Comparison of ENCODE assay signal across 20 cellular contexts in the genomic region with DNA sequence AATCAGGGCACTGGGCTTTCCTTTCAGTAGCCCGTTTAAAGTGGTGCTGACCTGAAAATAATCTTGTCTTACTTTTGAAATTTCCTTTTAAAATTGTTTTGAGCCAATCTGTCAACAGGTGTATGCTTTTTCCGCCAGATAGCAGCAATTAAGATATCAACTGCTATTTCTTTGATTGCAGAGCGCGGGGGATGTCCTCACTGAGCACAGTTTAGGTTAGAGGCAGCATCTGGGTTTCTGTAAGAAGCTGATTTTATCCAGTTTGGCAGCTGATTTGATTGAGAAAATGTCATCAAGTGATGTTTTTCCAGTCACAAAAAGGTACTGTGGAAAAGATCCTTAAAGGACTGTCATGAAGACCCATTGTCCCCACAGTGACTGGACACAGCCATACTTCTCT.
DNase-seq lines count a peak whose midpoint lies in the region; ATAC-seq and TF ChIP-seq lines count a peak whose summit lies in the region.
"Had no signal": no experiment of that assay in that cellular context is flagged by ENCODE, and none has a peak within 500 bp of the region (broad histone marks: within the 10 kb centered on the region; RNA-seq: fewer than 3 reads in every experiment).

No MANE protein-coding gene starts in this region.

- no peaks in the 10 kb centered on the region for H3K36me3 ChIP-seq in BE2C
- H3K36me3 ChIP-seq: BLaER1 treated with 17β-estradiol and CSF1 and Interleukin-3, amounts not matched to agents 10 nM and 100 nM; HAP-1 had no signal

- H3K27me3 Mint-ChIP-seq in nephron (ENCODE audit: low read depth) (no peaks in the 10 kb centered on the region), chondrocyte (ENCODE audit: low read depth) (no peaks in the 10 kb centered on the region)
- H3K27me3 Mint-ChIP-seq: B cell; CD4-positive, alpha-beta T cell; CD8-positive, alpha-beta memory T cell had no signal

- TF ChIP-seq CTCF in BE2C (IDR thresholded peaks at IDR 0.05; ENCODE audit: low read depth, low read length): no peak
- TF ChIP-seq CTCF in nephron (IDR thresholded peaks at IDR 0.05; ENCODE audit: unreplicated experiment in 3 of 3): no peak
- TF ChIP-seq CTCF in chondrocyte (IDR thresholded peaks at IDR 0.05): no peak

- H3K9me3 ChIP-seq in BE2C: peaks cover 3% of the 10 kb centered on the region

- no peaks in the 10 kb centered on the region for H3K27me3 ChIP-seq in BE2C
- H3K27me3 ChIP-seq: BLaER1 treated with 17β-estradiol and CSF1 and Interleukin-3, amounts not matched to agents 10 nM and 100 nM had no signal

- peaks cover 10% of the 10 kb centered on the region for H3K36me3 Mint-ChIP-seq in nephron (ENCODE audit: low read depth)
- no peaks in the 10 kb centered on the region for H3K36me3 Mint-ChIP-seq in chondrocyte (ENCODE audit: low read depth)
- H3K36me3 Mint-ChIP-seq: CD14-positive monocyte; CD8-positive, alpha-beta memory T cell had no signal

- H3K27ac Mint-ChIP-seq in nephron (peak overlapping the region in 2 of 3 experiments; percentile 88 to 89), chondrocyte (ENCODE audit: unreplicated experiment) (no peak overlapping the region)
- H3K27ac Mint-ChIP-seq: B cell; CD14-positive monocyte; CD4-positive, alpha-beta T cell; CD8-positive, alpha-beta memory T cell; HFFc6 had no signal

- peak; percentile 47 for DNase-seq in NCI-H1105 (lab: John Stamatoyannopoulos, UW)
- DNase-seq in NCI-H1105 treated with DMSO at 0.1 percent for 48 hours (lab: John Stamatoyannopoulos, UW): no peak
- peak; percentile 30 for DNase-seq in BE2C
- DNase-seq in T-helper 1 cell: no peak
- DNase-seq in stimulated activated naive CD8-positive, alpha-beta T cell treated with anti-CD3 and anti-CD28 coated beads, Interleukin-15, Interleukin-2, amounts not matched to agents 100 U/mL and 50 U/mL, for 24 hours: no peak
- DNase-seq in chondrocyte (ENCODE audit: low spot score): no peak
- DNase-seq: CD4-positive, alpha-beta T cell; CD8-positive, alpha-beta memory T cell; DMS 273 treated with DMSO at 0.1 percent for 48 hours; DMS53; DMS79 treated with DMSO at 0.1 percent for 48 hours; GF-D8; GOT3; HFFc6 had no signal

- H3K4me3 ChIP-seq in BE2C (ENCODE audit: low read depth, low read length): no peak overlapping the region
- H3K4me3 ChIP-seq: BLaER1 treated with 17β-estradiol and CSF1 and Interleukin-3, amounts not matched to agents 10 nM and 100 nM; HAP-1 had no signal

- no peak for ATAC-seq in SK-N-SH treated with all-trans-retinoic acid at 6 μM for 48 hours
- no peak for ATAC-seq in stimulated activated naive CD8-positive, alpha-beta T cell treated with anti-CD3 and anti-CD28 coated beads, Interleukin-15, Interleukin-2, amounts not matched to agents 100 U/mL and 50 U/mL, for 24 hours

- H3K4me1 Mint-ChIP-seq in nephron: peaks cover 47% of the 10 kb centered on the region
- H3K4me1 Mint-ChIP-seq in chondrocyte (ENCODE audit: low read depth): no peaks in the 10 kb centered on the region
- H3K4me1 Mint-ChIP-seq: B cell; CD14-positive monocyte; CD8-positive, alpha-beta memory T cell had no signal

- H3K4me3 Mint-ChIP-seq in nephron (no peak overlapping the region), chondrocyte (ENCODE audit: unreplicated experiment) (no peak overlapping the region)
- H3K4me3 Mint-ChIP-seq: B cell; CD14-positive monocyte; CD4-positive, alpha-beta T cell; CD8-positive, alpha-beta memory T cell; HFFc6 had no signal

- H3K9me3 Mint-ChIP-seq in nephron (peaks cover 27% of the 10 kb centered on the region), chondrocyte (ENCODE audit: low read depth) (peaks cover 12% of the 10 kb centered on the region)

- H3K4me1 ChIP-seq in BE2C: no peaks in the 10 kb centered on the region; the same call in 1 of the 2 replicates
- H3K4me1 ChIP-seq: BLaER1 treated with 17β-estradiol and CSF1 and Interleukin-3, amounts not matched to agents 10 nM and 100 nM; HAP-1 had no signal

TF ChIP-seq in SK-N-SH treated with all-trans-retinoic acid at 6 μM for 48 hours, 23 proteins besides CTCF, POLR2A, EP300 and RAD21:
- peak; percentile 38; the same call in 1 of the 2 replicates for TF ChIP-seq TCF4 (CRISPR knock-in tag; IDR thresholded peaks at IDR 0.05; ENCODE audit: borderline replicate concordance)
- TF ChIP-seq ESRRG (CRISPR knock-in tag; IDR thresholded peaks at IDR 0.05): no peak
- TF ChIP-seq, protein P1, sequence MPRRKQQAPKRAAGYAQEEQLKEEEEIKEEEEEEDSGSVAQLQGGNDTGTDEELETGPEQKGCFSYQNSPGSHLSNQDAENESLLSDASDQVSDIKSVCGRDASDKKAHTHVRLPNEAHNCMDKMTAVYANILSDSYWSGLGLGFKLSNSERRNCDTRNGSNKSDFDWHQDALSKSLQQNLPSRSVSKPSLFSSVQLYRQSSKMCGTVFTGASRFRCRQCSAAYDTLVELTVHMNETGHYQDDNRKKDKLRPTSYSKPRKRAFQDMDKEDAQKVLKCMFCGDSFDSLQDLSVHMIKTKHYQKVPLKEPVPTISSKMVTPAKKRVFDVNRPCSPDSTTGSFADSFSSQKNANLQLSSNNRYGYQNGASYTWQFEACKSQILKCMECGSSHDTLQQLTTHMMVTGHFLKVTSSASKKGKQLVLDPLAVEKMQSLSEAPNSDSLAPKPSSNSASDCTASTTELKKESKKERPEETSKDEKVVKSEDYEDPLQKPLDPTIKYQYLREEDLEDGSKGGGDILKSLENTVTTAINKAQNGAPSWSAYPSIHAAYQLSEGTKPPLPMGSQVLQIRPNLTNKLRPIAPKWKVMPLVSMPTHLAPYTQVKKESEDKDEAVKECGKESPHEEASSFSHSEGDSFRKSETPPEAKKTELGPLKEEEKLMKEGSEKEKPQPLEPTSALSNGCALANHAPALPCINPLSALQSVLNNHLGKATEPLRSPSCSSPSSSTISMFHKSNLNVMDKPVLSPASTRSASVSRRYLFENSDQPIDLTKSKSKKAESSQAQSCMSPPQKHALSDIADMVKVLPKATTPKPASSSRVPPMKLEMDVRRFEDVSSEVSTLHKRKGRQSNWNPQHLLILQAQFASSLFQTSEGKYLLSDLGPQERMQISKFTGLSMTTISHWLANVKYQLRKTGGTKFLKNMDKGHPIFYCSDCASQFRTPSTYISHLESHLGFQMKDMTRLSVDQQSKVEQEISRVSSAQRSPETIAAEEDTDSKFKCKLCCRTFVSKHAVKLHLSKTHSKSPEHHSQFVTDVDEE (CRISPR knock-in tag; IDR thresholded peaks at IDR 0.05): peak; percentile 59; the same call in 1 of the 2 replicates
- no peak for TF ChIP-seq SNAI2 (CRISPR knock-in tag; IDR thresholded peaks at IDR 0.05)
TF ChIP-seq in SK-N-SH treated with all-trans-retinoic acid at 6 μM for 48 hours: peak in this region for 2.

Comparison
In these comparisons a context has a peak if more than half of its experiments do, and no peak if none do; other contexts are left out.
1. DNase-seq: peak in NCI-H1105 (single experiment) and BE2C (single experiment); none in NCI-H1105 treated with DMSO at 0.1 percent for 48 hours (single experiment), T-helper 1 cell (0 of 5), stimulated activated naive CD8-positive, alpha-beta T cell treated with anti-CD3 and anti-CD28 coated beads, Interleukin-15, Interleukin-2, amounts not matched to agents 100 U/mL and 50 U/mL, for 24 hours (single experiment) and chondrocyte (single experiment).